In genomic region chr14:99729991-99730875, GRCh38 we compare ENCODE assay signal across 2 cellular contexts.
A peak's percentile ranks its signal among the peaks of the same experiment; 100 is the strongest.
TF ChIP-seq lines count a peak whose summit lies in the region.

No MANE protein-coding gene starts in this region.

TF ChIP-seq in IMR-90, 13 proteins besides CTCF, POLR2A, EP300 and RAD21:
- TF ChIP-seq RCOR1 (IDR thresholded peaks at IDR 0.05; ENCODE audit: insufficient replicate concordance, low read length) (no peak), NFE2L2 (IDR thresholded peaks at IDR 0.05; ENCODE audit: low read depth, low read length) (no peak), SMC3 (IDR thresholded peaks at IDR 0.05; ENCODE audit: low read depth, low read length) (peak; percentile 94), MAFK (IDR thresholded peaks at IDR 0.05; ENCODE audit: low read depth, low read length) (no peak), MAZ (IDR thresholded peaks at IDR 0.05; ENCODE audit: borderline replicate concordance, low read depth, low read length) (peak; percentile 59; the same call in 1 of the 2 replicates), RFX5 (IDR thresholded peaks at IDR 0.05; ENCODE audit: low read depth, low read length) (no peak), MXI1 (IDR thresholded peaks at IDR 0.05; ENCODE audit: borderline replicate concordance, low read depth, low read length) (no peak), CEBPB (IDR thresholded peaks at IDR 0.05; ENCODE audit: low read depth, low read length) (no peak), BHLHE40 (IDR thresholded peaks at IDR 0.05; ENCODE audit: low read depth, low read length) (no peak)
- TF ChIP-seq, protein P1, sequence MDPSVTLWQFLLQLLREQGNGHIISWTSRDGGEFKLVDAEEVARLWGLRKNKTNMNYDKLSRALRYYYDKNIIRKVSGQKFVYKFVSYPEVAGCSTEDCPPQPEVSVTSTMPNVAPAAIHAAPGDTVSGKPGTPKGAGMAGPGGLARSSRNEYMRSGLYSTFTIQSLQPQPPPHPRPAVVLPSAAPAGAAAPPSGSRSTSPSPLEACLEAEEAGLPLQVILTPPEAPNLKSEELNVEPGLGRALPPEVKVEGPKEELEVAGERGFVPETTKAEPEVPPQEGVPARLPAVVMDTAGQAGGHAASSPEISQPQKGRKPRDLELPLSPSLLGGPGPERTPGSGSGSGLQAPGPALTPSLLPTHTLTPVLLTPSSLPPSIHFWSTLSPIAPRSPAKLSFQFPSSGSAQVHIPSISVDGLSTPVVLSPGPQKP (IDR thresholded peaks at IDR 0.05; ENCODE audit: borderline replicate concordance, low read depth, low read length): no peak
- TF ChIP-seq, protein P2, sequence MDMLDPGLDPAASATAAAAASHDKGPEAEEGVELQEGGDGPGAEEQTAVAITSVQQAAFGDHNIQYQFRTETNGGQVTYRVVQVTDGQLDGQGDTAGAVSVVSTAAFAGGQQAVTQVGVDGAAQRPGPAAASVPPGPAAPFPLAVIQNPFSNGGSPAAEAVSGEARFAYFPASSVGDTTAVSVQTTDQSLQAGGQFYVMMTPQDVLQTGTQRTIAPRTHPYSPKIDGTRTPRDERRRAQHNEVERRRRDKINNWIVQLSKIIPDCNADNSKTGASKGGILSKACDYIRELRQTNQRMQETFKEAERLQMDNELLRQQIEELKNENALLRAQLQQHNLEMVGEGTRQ (IDR thresholded peaks at IDR 0.05; ENCODE audit: low read depth, low read length): no peak

TF ChIP-seq in GM12878, 131 proteins besides CTCF, POLR2A, EP300 and RAD21:
- 0 out of 2 replicates have a peak, but pooled peaks have one; percentile 28 for TF ChIP-seq NR2F1 (conservative IDR thresholded peaks at IDR 0.05)
- TF ChIP-seq YY1 (IDR thresholded peaks at IDR 0.05; ENCODE audit: low read depth, low read length): peak; percentile 59; the same call in 1 of the 2 replicates
- TF ChIP-seq LARP7 (IDR thresholded peaks at IDR 0.05): peak; percentile 58; the same call in 1 of the 2 replicates
- peak; percentile 18 for TF ChIP-seq RELA (IDR thresholded peaks at IDR 0.05; ENCODE audit: borderline replicate concordance, partially characterized antibody)
- peak; percentile 82; the same call in 1 of the 2 replicates for TF ChIP-seq RB1 (IDR thresholded peaks at IDR 0.05; ENCODE audit: borderline replicate concordance)
- no peak for TF ChIP-seq ZNF207 (IDR thresholded peaks at IDR 0.05; ENCODE audit: borderline replicate concordance)
- TF ChIP-seq BHLHE40 (IDR thresholded peaks at IDR 0.05; ENCODE audit: borderline replicate concordance in 1 of 2, low read depth in 2 of 2, low read length in 1 of 2): peak in 1 of 2 experiments; percentile 40; a peak in 2 of 4 replicates
- TF ChIP-seq MEF2A (IDR thresholded peaks at IDR 0.05; ENCODE audit: insufficient read depth, low read depth, low read length): no peak
- TF ChIP-seq, protein P3, sequence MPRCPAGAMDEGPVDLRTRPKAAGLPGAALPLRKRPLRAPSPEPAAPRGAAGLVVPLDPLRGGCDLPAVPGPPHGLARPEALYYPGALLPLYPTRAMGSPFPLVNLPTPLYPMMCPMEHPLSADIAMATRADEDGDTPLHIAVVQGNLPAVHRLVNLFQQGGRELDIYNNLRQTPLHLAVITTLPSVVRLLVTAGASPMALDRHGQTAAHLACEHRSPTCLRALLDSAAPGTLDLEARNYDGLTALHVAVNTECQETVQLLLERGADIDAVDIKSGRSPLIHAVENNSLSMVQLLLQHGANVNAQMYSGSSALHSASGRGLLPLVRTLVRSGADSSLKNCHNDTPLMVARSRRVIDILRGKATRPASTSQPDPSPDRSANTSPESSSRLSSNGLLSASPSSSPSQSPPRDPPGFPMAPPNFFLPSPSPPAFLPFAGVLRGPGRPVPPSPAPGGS (IDR thresholded peaks at IDR 0.05; ENCODE audit: borderline replicate concordance, insufficient read depth, low read depth, low read length, poor library complexity, severe bottlenecking): no peak
- 0 out of 2 replicates have a peak, but pooled peaks have one; percentile 43 for TF ChIP-seq GATAD2B (conservative IDR thresholded peaks at IDR 0.05; ENCODE audit: low read depth)
- TF ChIP-seq MXI1 (IDR thresholded peaks at IDR 0.05; ENCODE audit: low read depth, low read length): no peak
- peak; percentile 71 for TF ChIP-seq SMC3 (IDR thresholded peaks at IDR 0.05; ENCODE audit: borderline replicate concordance, low read length)
- TF ChIP-seq, protein P4, sequence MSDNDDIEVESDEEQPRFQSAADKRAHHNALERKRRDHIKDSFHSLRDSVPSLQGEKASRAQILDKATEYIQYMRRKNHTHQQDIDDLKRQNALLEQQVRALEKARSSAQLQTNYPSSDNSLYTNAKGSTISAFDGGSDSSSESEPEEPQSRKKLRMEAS (IDR thresholded peaks at IDR 0.05; ENCODE audit: low read depth, low read length): no peak
- 0 out of 2 replicates have a peak, but pooled peaks have one; percentile 49 for TF ChIP-seq SMARCA5 (IDR thresholded peaks at IDR 0.05)
- TF ChIP-seq, protein P5, sequence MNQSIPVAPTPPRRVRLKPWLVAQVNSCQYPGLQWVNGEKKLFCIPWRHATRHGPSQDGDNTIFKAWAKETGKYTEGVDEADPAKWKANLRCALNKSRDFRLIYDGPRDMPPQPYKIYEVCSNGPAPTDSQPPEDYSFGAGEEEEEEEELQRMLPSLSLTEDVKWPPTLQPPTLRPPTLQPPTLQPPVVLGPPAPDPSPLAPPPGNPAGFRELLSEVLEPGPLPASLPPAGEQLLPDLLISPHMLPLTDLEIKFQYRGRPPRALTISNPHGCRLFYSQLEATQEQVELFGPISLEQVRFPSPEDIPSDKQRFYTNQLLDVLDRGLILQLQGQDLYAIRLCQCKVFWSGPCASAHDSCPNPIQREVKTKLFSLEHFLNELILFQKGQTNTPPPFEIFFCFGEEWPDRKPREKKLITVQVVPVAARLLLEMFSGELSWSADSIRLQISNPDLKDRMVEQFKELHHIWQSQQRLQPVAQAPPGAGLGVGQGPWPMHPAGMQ (IDR thresholded peaks at IDR 0.05; ENCODE audit: borderline replicate concordance): no peak
TF ChIP-seq in GM12878: peak in this region for 9.
